ENCODE assay signal across 13 cellular contexts in genomic region chr20:63734946-63735858, GRCh38.
A peak's percentile ranks its signal among the peaks of the same experiment; 100 is the strongest.
DNase-seq lines count a peak whose midpoint lies in the region; ATAC-seq and TF ChIP-seq lines count a peak whose summit lies in the region.
"Had no signal": no experiment of that assay in that cellular context is flagged by ENCODE, and none has a peak within 500 bp of the region (broad histone marks: within the 10 kb centered on the region; RNA-seq: fewer than 3 reads in every experiment).

No MANE protein-coding gene starts in this region.

- peak overlapping the region; percentile 51 for H3K27ac Mint-ChIP-seq in activated naive CD4-positive, alpha-beta T cell treated with anti-CD3 and anti-CD28 coated beads, Interleukin-2, amount 50 U/mL, for 24 hours
- H3K27ac Mint-ChIP-seq in effector memory CD8-positive, alpha-beta T cell: peak overlapping the region; percentile 41 to 83
- peak overlapping the region; percentile 76 for H3K27ac Mint-ChIP-seq in stimulated activated memory B cell treated with anti-CD40 and anti-IgM and Interleukin-4, amounts not matched to agents 10 μg/mL and 1 μg/mL and 100 μg/mL, for 72 hours

- no peak overlapping the region for H2AFZ ChIP-seq in MM.1S (ENCODE audit: low read length)

- no peaks in the 10 kb centered on the region for H4K20me1 ChIP-seq in MM.1S (ENCODE audit: insufficient read depth, low read length)

- H3K4me3 Mint-ChIP-seq in activated naive CD4-positive, alpha-beta T cell treated with anti-CD3 and anti-CD28 coated beads, Interleukin-2, amount 50 U/mL, for 24 hours: peak overlapping the region; percentile 11
- H3K4me3 Mint-ChIP-seq in effector memory CD8-positive, alpha-beta T cell: peak overlapping the region; percentile 81 to 86
- H3K4me3 Mint-ChIP-seq in stimulated activated memory B cell treated with anti-CD40 and anti-IgM and Interleukin-4, amounts not matched to agents 10 μg/mL and 1 μg/mL and 100 μg/mL, for 72 hours: no peak overlapping the region

- H3K27me3 ChIP-seq in MM.1S (replicated peaks; ENCODE audit: insufficient read depth, low read length): no peaks in the 10 kb centered on the region
- H3K27me3 ChIP-seq: SJSA1 had no signal

- peaks cover 6% of the 10 kb centered on the region for H3K36me3 Mint-ChIP-seq in activated naive CD4-positive, alpha-beta T cell treated with anti-CD3 and anti-CD28 coated beads, Interleukin-2, amount 50 U/mL, for 24 hours
- peaks cover 36% of the 10 kb centered on the region for H3K36me3 Mint-ChIP-seq in effector memory CD8-positive, alpha-beta T cell (ENCODE audit: insufficient read depth)
- peaks cover 16% of the 10 kb centered on the region for H3K36me3 Mint-ChIP-seq in stimulated activated memory B cell treated with anti-CD40 and anti-IgM and Interleukin-4, amounts not matched to agents 10 μg/mL and 1 μg/mL and 100 μg/mL, for 72 hours

- H3K4me2 ChIP-seq in MM.1S (ENCODE audit: low read depth, low read length): peak overlapping the region; percentile 94; the same call in 1 of the 2 replicates

- H3K27ac ChIP-seq in MM.1S (ENCODE audit: low read length): peak overlapping the region; percentile 93; the same call in 1 of the 2 replicates
- H3K27ac ChIP-seq: SJSA1, VCaP had no signal

- no peaks in the 10 kb centered on the region for H3K9me3 ChIP-seq in MM.1S (replicated peaks; ENCODE audit: insufficient read depth, low read length)

- H3F3A ChIP-seq in MM.1S (ENCODE audit: insufficient read depth, low read length): peaks cover 35% of the 10 kb centered on the region

- no peaks in the 10 kb centered on the region for H3K9me2 ChIP-seq in MM.1S (replicated peaks; ENCODE audit: insufficient read depth, low read length)

- H3K9me3 Mint-ChIP-seq in activated naive CD4-positive, alpha-beta T cell treated with anti-CD3 and anti-CD28 coated beads, Interleukin-2, amount 50 U/mL, for 24 hours: no peaks in the 10 kb centered on the region
- no peaks in the 10 kb centered on the region for H3K9me3 Mint-ChIP-seq in effector memory CD8-positive, alpha-beta T cell
- H3K9me3 Mint-ChIP-seq in stimulated activated memory B cell treated with anti-CD40 and anti-IgM and Interleukin-4, amounts not matched to agents 10 μg/mL and 1 μg/mL and 100 μg/mL, for 72 hours: no peaks in the 10 kb centered on the region

- peaks cover 27% of the 10 kb centered on the region for H3K4me1 Mint-ChIP-seq in activated naive CD4-positive, alpha-beta T cell treated with anti-CD3 and anti-CD28 coated beads, Interleukin-2, amount 50 U/mL, for 24 hours
- H3K4me1 Mint-ChIP-seq in effector memory CD8-positive, alpha-beta T cell (ENCODE audit: low read depth in 2 of 2): peaks cover 22 to 23% of the 10 kb centered on the region in 2 donors
- H3K4me1 Mint-ChIP-seq in stimulated activated memory B cell treated with anti-CD40 and anti-IgM and Interleukin-4, amounts not matched to agents 10 μg/mL and 1 μg/mL and 100 μg/mL, for 72 hours: peaks cover 32% of the 10 kb centered on the region

- H3K9ac ChIP-seq in MM.1S (ENCODE audit: low read length): peak overlapping the region; percentile 88; the same call in 1 of the 2 replicates

- no peaks in the 10 kb centered on the region for H3K36me3 ChIP-seq in MM.1S (replicated peaks; ENCODE audit: insufficient read depth, low read length)

- no peak for ATAC-seq in effector memory CD8-positive, alpha-beta T cell (replicated peaks)
- ATAC-seq in stimulated activated memory B cell treated with anti-CD40 and anti-IgM and Interleukin-4, amounts not matched to agents 10 μg/mL and 1 μg/mL and 100 μg/mL, for 72 hours: no peak

- H3K79me2 ChIP-seq in MM.1S (ENCODE audit: low read length): peaks cover 72% of the 10 kb centered on the region

- TF ChIP-seq CTCF in MM.1S (IDR thresholded peaks at IDR 0.05; ENCODE audit: low read length): no peak

- no peak overlapping the region; the same call in 1 of the 2 replicates for H3K4me3 ChIP-seq in MM.1S (ENCODE audit: low read length)
- H3K4me3 ChIP-seq: SJSA1 had no signal

- H3K4me1 ChIP-seq in MM.1S (ENCODE audit: low read length): peaks cover 35% of the 10 kb centered on the region

- no peak for DNase-seq in activated naive CD4-positive, alpha-beta T cell (lab: John Stamatoyannopoulos, UW)
- DNase-seq in MM.1S (no peak), NCI-H2081 (lab: John Stamatoyannopoulos, UW) (no peak), Kasumi-1 (lab: John Stamatoyannopoulos, UW) (no peak)
- DNase-seq in effector memory CD8-positive, alpha-beta T cell: no peak
- DNase-seq in activated naive CD4-positive, alpha-beta T cell treated with anti-CD3 and anti-CD28 coated beads, Interleukin-2, amount 50 U/mL, for 16 hours: no peak
- DNase-seq: effector CD4-positive, alpha-beta T cell; foreskin melanocyte; NCI-H146 had no signal

- no peaks in the 10 kb centered on the region for H3K27me3 Mint-ChIP-seq in activated naive CD4-positive, alpha-beta T cell treated with anti-CD3 and anti-CD28 coated beads, Interleukin-2, amount 50 U/mL, for 24 hours
- no peaks in the 10 kb centered on the region for H3K27me3 Mint-ChIP-seq in effector memory CD8-positive, alpha-beta T cell
- H3K27me3 Mint-ChIP-seq in stimulated activated memory B cell treated with anti-CD40 and anti-IgM and Interleukin-4, amounts not matched to agents 10 μg/mL and 1 μg/mL and 100 μg/mL, for 72 hours: no peaks in the 10 kb centered on the region
